11 cellular contexts compared by ENCODE assay signal in the genomic region with DNA sequence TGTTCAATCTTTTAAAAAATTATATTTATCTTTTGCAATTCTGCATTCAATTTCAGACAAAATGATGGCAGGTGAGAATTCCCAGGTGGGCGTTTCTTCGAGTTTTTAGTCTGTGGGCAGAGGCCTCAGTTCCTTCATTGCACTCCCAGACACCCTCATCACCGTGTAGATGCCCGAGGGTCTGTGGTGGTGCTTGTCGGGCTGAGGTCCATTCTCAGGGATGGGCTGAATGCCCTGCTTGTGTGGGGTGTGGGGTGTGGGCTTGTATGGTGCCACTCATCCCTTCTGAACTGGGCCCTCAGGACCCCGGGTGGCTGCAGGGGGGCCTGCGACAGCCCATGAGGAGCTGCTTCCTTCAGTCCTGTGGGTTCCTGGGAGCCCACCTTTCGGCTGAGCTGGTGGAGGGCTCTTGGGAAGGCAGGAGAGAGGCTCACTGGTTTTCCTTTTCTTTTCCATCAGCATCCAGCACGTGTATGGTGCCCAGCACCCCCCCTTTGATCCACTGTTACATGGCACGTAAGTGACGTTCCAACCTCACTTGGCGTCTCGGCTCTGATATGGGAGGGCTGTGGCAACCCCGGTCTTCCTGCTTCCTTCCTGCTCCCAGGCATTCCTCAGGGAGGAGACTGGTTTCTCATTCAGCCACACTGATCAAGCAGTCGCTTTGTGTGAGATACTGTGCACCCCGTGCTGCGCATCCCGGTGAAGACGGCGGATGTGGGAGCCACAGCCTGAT. TPM values are rescaled to one million over a fixed set of nuclear protein-coding genes. Genes with fewer than 3 reads are reported as not detected.
A peak's percentile ranks its signal among the peaks of the same experiment; 100 is the strongest.
DNase-seq lines count a peak whose midpoint lies in the region; ATAC-seq and TF ChIP-seq lines count a peak whose summit lies in the region.
"Had no signal": no experiment of that assay in that cellular context is flagged by ENCODE, and none has a peak within 500 bp of the region (broad histone marks: within the 10 kb centered on the region; RNA-seq: fewer than 3 reads in every experiment).

No MANE protein-coding gene starts in this region.

- peaks cover 0 to 31% of the 10 kb centered on the region in 2 donors for H3K4me1 ChIP-seq in right atrium auricular region
- H3K4me1 ChIP-seq in vagina = peaks cover 23% of the 10 kb centered on the region

- H3K36me3 ChIP-seq in right atrium auricular region (peaks cover 24% of the 10 kb centered on the region), vagina (peaks cover 0 to 16% of the 10 kb centered on the region in 2 donors)

- TF ChIP-seq CTCF in right atrium auricular region (IDR thresholded peaks at IDR 0.05) (no peak), vagina (IDR thresholded peaks at IDR 0.05) (no peak)

- H3K4me3 ChIP-seq in right atrium auricular region = no peak overlapping the region
- H3K4me3 ChIP-seq in vagina = no peak overlapping the region
- H3K4me3 ChIP-seq: PC-9 had no signal

- H3K9me3 ChIP-seq in right atrium auricular region (no peaks in the 10 kb centered on the region), vagina (no peaks in the 10 kb centered on the region)

- no peaks in the 10 kb centered on the region for H3K27me3 ChIP-seq in right atrium auricular region
- H3K27me3 ChIP-seq in vagina = no peaks in the 10 kb centered on the region

- H3K27ac ChIP-seq in right atrium auricular region (peak overlapping the region in 1 of 2 donors; percentile 14), caudate nucleus (ENCODE audit: low read depth, low read length) (peak overlapping the region; percentile 49), vagina (peak overlapping the region; percentile 78)
- H3K27ac ChIP-seq: PC-9 had no signal

- peak; percentile 8 for ATAC-seq in left ventricle myocardium superior

- no peak for TF ChIP-seq POLR2A in vagina (IDR thresholded peaks at IDR 0.05)

- DNase-seq in left ventricle myocardium superior (no peak), right atrium auricular region (ENCODE audit: low spot score) (no peak), caudate nucleus (lab: John Stamatoyannopoulos, UW) (no peak), lung microvascular endothelial cell (ENCODE audit: low read depth in 2 of 2) (peak; percentile 81 to 82), vagina (ENCODE audit: extremely low spot score in 2 of 2) (no peak), GOT3 (lab: John Stamatoyannopoulos, UW) (no peak), NCI-H146 treated with DMSO at 0.1 percent for 48 hours (lab: John Stamatoyannopoulos, UW; ENCODE audit: unreplicated experiment) (no peak), COLO668 (lab: John Stamatoyannopoulos, UW; ENCODE audit: unreplicated experiment) (no peak)
- DNase-seq: activated effector memory CD4-positive, alpha-beta T cell treated with Interleukin-2 at 50 U/mL for 16 hours; NCI-H2081 treated with DMSO at 0.1 percent for 48 hours; PC-9 had no signal

- intact Hi-C loops in left ventricle myocardium superior (cut with micrococcal nuclease) = no loop called here
- intact Hi-C loops in vagina (cut with DNase I) = no loop called here

RNA-seq across cellular contexts. Expression of gene TBC1D22A, which starts 29.8 kb away (rescaled TPM):
- total RNA-seq in left ventricle myocardium superior (15.8 TPM), right atrium auricular region (10 to 100 TPM; 11.5 to 15.4 TPM), lung microvascular endothelial cell (12.9 and 15.3 TPM in 2 replicates), vagina (38.3 TPM)

RNA-seq across cellular contexts. Expression of gene CERK, which starts 54.2 kb away (rescaled TPM):
- 87.5 TPM for total RNA-seq in left ventricle myocardium superior
- total RNA-seq in right atrium auricular region = 10 to 100 TPM; 46.0 to 59.8 TPM
- total RNA-seq in lung microvascular endothelial cell = 80.6 and 128 TPM in 2 replicates
- total RNA-seq in vagina = 37.3 TPM

Comparison
In these comparisons a context has a peak if more than half of its experiments do, and no peak if none do; other contexts are left out.
1. DNase-seq: peak in lung microvascular endothelial cell (2 of 2); none in left ventricle myocardium superior (single experiment), right atrium auricular region (single experiment), caudate nucleus (0 of 61), vagina (0 of 2), GOT3 (single experiment), NCI-H146 treated with DMSO at 0.1 percent for 48 hours (single experiment) and COLO668 (single experiment).